In genomic region chr9:92359380-92360007, GRCh38 we compare ENCODE assay signal across 18 cellular contexts. TPM values are rescaled to one million over a fixed set of nuclear protein-coding genes. Genes with fewer than 3 reads are reported as not detected.
A peak's percentile ranks its signal among the peaks of the same experiment; 100 is the strongest.
DNase-seq lines count a peak whose midpoint lies in the region; ATAC-seq, FAIRE-seq and TF ChIP-seq lines count a peak whose summit lies in the region.
"Had no signal": no experiment of that assay in that cellular context is flagged by ENCODE, and none has a peak within 500 bp of the region (broad histone marks: within the 10 kb centered on the region; RNA-seq: fewer than 3 reads in every experiment).

No MANE protein-coding gene starts in this region.

- no peak for TF ChIP-seq EP300 in GM12878 (IDR thresholded peaks at IDR 0.05; ENCODE audit: borderline replicate concordance in 1 of 2, control insufficient read depth in 1 of 2, low read depth in 2 of 2, low read length in 2 of 2)
- TF ChIP-seq EP300 in tibial nerve (IDR thresholded peaks at IDR 0.05): no peak

- no peak overlapping the region for H3K9ac ChIP-seq in GM12878 (ENCODE audit: control insufficient read depth, insufficient read depth, low read length)
- no peak overlapping the region for H3K9ac ChIP-seq in neural progenitor cell

- no peak for TF ChIP-seq POLR2A in NB4 (IDR thresholded peaks at IDR 0.05; ENCODE audit: extremely low read depth, insufficient read length)
- TF ChIP-seq POLR2A in GM12878 (IDR thresholded peaks at IDR 0.05; ENCODE audit: low read depth, low read length): no peak
- no peak for TF ChIP-seq POLR2A in GM18505 (IDR thresholded peaks at IDR 0.05; ENCODE audit: borderline replicate concordance, extremely low read depth, insufficient read depth, insufficient read length)
- no peak for TF ChIP-seq POLR2A in tibial nerve (IDR thresholded peaks at IDR 0.05)

- H3K27ac Mint-ChIP-seq in CD14-positive monocyte (peak overlapping the region in 4 of 7 donors; percentile 10 to 64 (median 40)), neural progenitor cell (no peak overlapping the region)

- H4K20me1 ChIP-seq in GM12878 (ENCODE audit: control insufficient read depth, insufficient read depth) (no peaks in the 10 kb centered on the region), neural progenitor cell (ENCODE audit: low read depth) (no peaks in the 10 kb centered on the region)

- H3K36me3 ChIP-seq in GM12878 (ENCODE audit: control insufficient read depth in 2 of 2, insufficient read depth in 2 of 2, low read length in 1 of 2): no peaks in the 10 kb centered on the region
- no peaks in the 10 kb centered on the region for H3K36me3 ChIP-seq in neural progenitor cell
- peaks cover 0 to 19% (median 0%) of the 10 kb centered on the region in 3 donors for H3K36me3 ChIP-seq in tibial nerve
- H3K36me3 ChIP-seq: ovary had no signal

- H3K4me3 Mint-ChIP-seq in CD14-positive monocyte: no peak overlapping the region
- no peak overlapping the region for H3K4me3 Mint-ChIP-seq in neural progenitor cell

- intact Hi-C loops in CD14-positive monocyte (cut with micrococcal nuclease): no loop called here
- intact Hi-C loops in GM12878 (cut with micrococcal nuclease; ENCODE audit: unreplicated experiment): no loop called here

- FAIRE-seq in GM12878 (lab: Jason Lieb, UNC): no peak
- FAIRE-seq: bronchial epithelial cell had no signal

- H3K79me2 ChIP-seq in GM12878 (ENCODE audit: control insufficient read depth, insufficient read depth, low read length) (no peaks in the 10 kb centered on the region), neural progenitor cell (ENCODE audit: low read depth) (no peaks in the 10 kb centered on the region)

- SMC1A ChIA-PET in GM12878 (lab: Charles Lee; ENCODE audit: uncharacterized antibody, unreplicated experiment): interaction anchor here (0.6 to 1.4 kb wide), 2 partner anchors 31 to 1100 kb away, joined by 3 to 7 read pairs; no protein-coding TSS in a partner anchor

- H3K9me3 Mint-ChIP-seq in CD14-positive monocyte (peaks cover 9 to 28% (median 23%) of the 10 kb centered on the region in 7 donors), neural progenitor cell (peaks cover 13% of the 10 kb centered on the region)

- H3K4me1 ChIP-seq in GM12878 (ENCODE audit: control insufficient read depth, insufficient read depth, low read length): no peaks in the 10 kb centered on the region
- peaks cover 5% of the 10 kb centered on the region for H3K4me1 ChIP-seq in neural progenitor cell
- H3K4me1 ChIP-seq in tibial nerve: no peaks in the 10 kb centered on the region

- H3K27me3 Mint-ChIP-seq in CD14-positive monocyte (ENCODE audit: low read depth in 3 of 3): no peaks in the 10 kb centered on the region
- H3K27me3 Mint-ChIP-seq in neural progenitor cell (ENCODE audit: insufficient read depth, low read depth): peaks cover 2% of the 10 kb centered on the region

- H3K27ac ChIP-seq in GM12878 (ENCODE audit: control insufficient read depth, insufficient read depth) (no peak overlapping the region), neural progenitor cell (peak overlapping the region; percentile 86), tibial nerve (no peak overlapping the region)
- H3K27ac ChIP-seq: ovary had no signal

- H3K4me3 ChIP-seq in NB4 (ENCODE audit: low read depth, low read length) (no peak overlapping the region), GM12878 (no peak overlapping the region), neural progenitor cell (no peak overlapping the region), tibial nerve (no peak overlapping the region)
- H3K4me3 ChIP-seq: ovary, skin epidermis had no signal

- H3K4me2 ChIP-seq in GM12878 (ENCODE audit: control insufficient read depth, insufficient read depth) (no peak overlapping the region), neural progenitor cell (peak overlapping the region; percentile 31)

- peaks cover 6% of the 10 kb centered on the region for H3F3A ChIP-seq in neural progenitor cell (ENCODE audit: low read depth)

- BruUV-seq in GM12878 (replicated peaks; lab: Mats Ljungman, UMichigan): no TSS peak

- H3K36me3 Mint-ChIP-seq in CD14-positive monocyte (peaks cover 13 to 29% of the 10 kb centered on the region in 2 donors), neural progenitor cell (peaks cover 15% of the 10 kb centered on the region)

- RAD21 ChIA-PET in GM12878 (lab: Charles Lee; ENCODE audit: unreplicated experiment): no interaction called here

- H3K27me3 ChIP-seq in GM12878 (replicated peaks in 1 of 2; ENCODE audit: control insufficient read depth in 2 of 2, insufficient read depth in 2 of 2, low read length in 1 of 2) (no peaks in the 10 kb centered on the region), neural progenitor cell (no peaks in the 10 kb centered on the region), tibial nerve (no peaks in the 10 kb centered on the region)
- H3K27me3 ChIP-seq: ovary had no signal

- CTCF ChIA-PET in GM12878 (lab: Yijun Ruan, JAX): interaction anchor here (1.1 to 1.9 kb wide), 2 partner anchors 31 to 219 kb away, joined by 3 to 4 read pairs; no protein-coding TSS in a partner anchor

- TF ChIP-seq RAD21 in GM12878 (IDR thresholded peaks at IDR 0.05; ENCODE audit: insufficient read depth, low read depth, low read length): no peak

- DNase-seq in CD14-positive monocyte (ENCODE audit: low spot score) (no peak), NB4 (ENCODE audit: low read depth) (peak; percentile 7), GM12878 (ENCODE audit: low read depth, low spot score) (no peak), neural progenitor cell (ENCODE audit: low spot score) (peak; percentile 40), SHP77 (lab: John Stamatoyannopoulos, UW) (no peak), tibial nerve (ENCODE audit: low spot score in 2 of 2) (no peak)
- DNase-seq in activated T-cell treated with anti-CD3 and anti-CD28 coated beads, Interleukin-2, amount 50 U/mL, for 48 hours: no peak
- DNase-seq: GOT3; KG1; NCI-H1436; ovary; Right ventricle myocardium superior; stimulated activated naive CD4-positive, alpha-beta T cell; T-helper 9 cell had no signal

- TF ChIP-seq CTCF in CD14-positive monocyte (IDR thresholded peaks at IDR 0.05) (no peak), NB4 (IDR thresholded peaks at IDR 0.05; ENCODE audit: low read depth, low read length) (no peak), GM12878 (IDR thresholded peaks at IDR 0.05 in 2 of 3, conservative IDR thresholded peaks at IDR 0.05 in 1 of 3; ENCODE audit: control insufficient read depth in 2 of 3, extremely low read depth in 1 of 3, insufficient read depth in 1 of 3, low read depth in 3 of 3, low read length in 3 of 3) (no peak), neural progenitor cell (IDR thresholded peaks at IDR 0.05) (no peak), tibial nerve (IDR thresholded peaks at IDR 0.05) (no peak)

- 67% methylated on average over 2 of the region's 2 CpGs for WGBS in GM12878 (ENCODE audit: insufficient coverage, insufficient replicate concordance, low lambda C conversion rate, missing lambda C conversion rate)
- 47 to 66% methylated on average over 2 of the region's 2 CpGs for WGBS in tibial nerve, 2 donors

- H2AFZ ChIP-seq in GM12878 (ENCODE audit: control insufficient read depth, low read depth, low read length) (peak overlapping the region; percentile 43), neural progenitor cell (replicated peaks) (peak overlapping the region; percentile 79)

- POLR2A ChIA-PET in GM12878 (lab: Charles Lee): no interaction called here

- H3K4me1 Mint-ChIP-seq in CD14-positive monocyte (peaks cover 9% of the 10 kb centered on the region), neural progenitor cell (no peaks in the 10 kb centered on the region)

- no peak for ATAC-seq in GM12878
- no peak for ATAC-seq in GM18505 (IDR thresholded peaks at IDR 0.05; ENCODE audit: unreplicated experiment)
- ATAC-seq: activated naive CD4-positive, alpha-beta T cell treated with anti-CD3 and anti-CD28 coated beads, Interleukin-2, amount 50 U/mL, for 72 hours had no signal

- in situ Hi-C loops in GM12878 (cut with MboI): no loop called here

- no peaks in the 10 kb centered on the region; the same call in 1 of the 3 replicates for H3K9me3 ChIP-seq in GM12878 (replicated peaks; ENCODE audit: control insufficient read depth, insufficient read depth, low read length)
- peaks cover 5% of the 10 kb centered on the region for H3K9me3 ChIP-seq in neural progenitor cell (ENCODE audit: low read depth)
- H3K9me3 ChIP-seq in tibial nerve: peaks cover 0 to 44% (median 8%) of the 10 kb centered on the region in 4 donors
- H3K9me3 ChIP-seq: ovary had no signal

RNA-seq across cellular contexts. Expression of gene CENPP, which starts 33.7 kb away (rescaled TPM):
- polyA plus RNA-seq in CD14-positive monocyte (1 to 10 TPM in 1 of 2 donors, under 1 TPM in 1; 0.50 to 1.1 TPM), GM12878 (2011; rRNA removed) (13.2 and 21.0 TPM in 2 replicates), GM12878 (2014; fragmentation: Illumina TruSeq; extraction: Trizol) (26.9 and 28.1 TPM in 2 replicates), GM12878 (2014; fragmentation: Nextera tagmentation; extraction: Ambion mirVana) (10 to 100 TPM in 1 of 2 experiments, 1 to 10 TPM in 1; 9.4 to 11.7 TPM), GM12878 (2014; rRNA removed) (14.9 and 15.2 TPM in 2 replicates), GM12878 (2016; fragmentation: Nextera tagmentation; extraction: Ambion mirVana) (10 to 100 TPM; 30.2 to 31.4 TPM)
- total RNA-seq in GM12878 (2013; cell fraction: nucleolus; rRNA removed): 38.2 and 39.9 TPM in 2 replicates
- total RNA-seq in GM12878 (2014; rRNA removed) (20.3 and 24.2 TPM in 2 replicates), GM12878 (2014; rRNA removed; fragmentation: Illumina TruSeq; extraction: Trizol) (22.1 and 24.5 TPM in 2 replicates), GM12878 (2021) (17.5 and 19.3 TPM in 2 replicates), neural progenitor cell (ENCODE audit: low replicate concordance) (5.5 and 10.7 TPM in 2 replicates), tibial nerve (10 to 100 TPM in 1 of 4 donors, 1 to 10 TPM in 3; 5.0 to 17.1 (median 6.9) TPM)
- 5.2 TPM for polyA plus RNA-seq in GM12878 (2011; ENCODE audit: low read depth)
- polyA plus RNA-seq in GM12878 (2011; cell fraction: cytosol; rRNA removed): 3.8 and 5.9 TPM in 2 replicates
- polyA plus RNA-seq in GM12878 (2011; cell fraction: nucleus; rRNA removed): 6.4 and 9.9 TPM in 2 replicates
- 7.6 and 10.6 TPM in 2 replicates for polyA plus RNA-seq in GM12878 (2012)
- polyA minus RNA-seq in GM12878 (2011; rRNA and poly(A)+ RNA removed): 6.6 and 8.0 TPM in 2 replicates
- polyA minus RNA-seq in GM12878 (2011; cell fraction: cytosol; rRNA and poly(A)+ RNA removed): 1.6 and 1.9 TPM in 2 replicates
- polyA minus RNA-seq in GM12878 (2011; cell fraction: nucleus; rRNA and poly(A)+ RNA removed): 13.9 and 29.1 TPM in 2 replicates

RNA-seq across cellular contexts. Expression of gene NOL8, which starts 34.3 kb away (rescaled TPM):
- polyA plus RNA-seq in CD14-positive monocyte (1 to 10 TPM; 2.9 to 8.8 TPM), GM12878 (2011; rRNA removed) (34.9 and 55.5 TPM in 2 replicates), GM12878 (2014; fragmentation: Illumina TruSeq; extraction: Trizol) (55.5 and 62.8 TPM in 2 replicates), GM12878 (2014; fragmentation: Nextera tagmentation; extraction: Ambion mirVana) (10 to 100 TPM; 55.9 to 58.6 TPM), GM12878 (2014; rRNA removed) (23.3 and 33.6 TPM in 2 replicates), GM12878 (2016; fragmentation: Nextera tagmentation; extraction: Ambion mirVana) (10 to 100 TPM; 52.3 to 54.4 TPM)
- 163 and 178 TPM in 2 replicates for total RNA-seq in GM12878 (2013; cell fraction: nucleolus; rRNA removed)
- total RNA-seq in GM12878 (2014; rRNA removed) (35.4 and 37.4 TPM in 2 replicates), GM12878 (2014; rRNA removed; fragmentation: Illumina TruSeq; extraction: Trizol) (41.6 and 46.1 TPM in 2 replicates), GM12878 (2021) (34.4 and 35.3 TPM in 2 replicates), neural progenitor cell (ENCODE audit: low replicate concordance) (15.2 and 21.0 TPM in 2 replicates), tibial nerve (10 to 100 TPM; 25.1 to 45.6 (median 31.4) TPM)
- 16.3 TPM for polyA plus RNA-seq in GM12878 (2011; ENCODE audit: low read depth)
- polyA plus RNA-seq in GM12878 (2011; cell fraction: cytosol; rRNA removed): 9.4 and 11.9 TPM in 2 replicates
- 51.7 and 67.1 TPM in 2 replicates for polyA plus RNA-seq in GM12878 (2011; cell fraction: nucleus; rRNA removed)
- polyA plus RNA-seq in GM12878 (2012): 25.5 and 27.8 TPM in 2 replicates
- 40.5 and 64.7 TPM in 2 replicates for polyA minus RNA-seq in GM12878 (2011; rRNA and poly(A)+ RNA removed)
- polyA minus RNA-seq in GM12878 (2011; cell fraction: cytosol; rRNA and poly(A)+ RNA removed): 11.9 and 16.8 TPM in 2 replicates
- polyA minus RNA-seq in GM12878 (2011; cell fraction: nucleus; rRNA and poly(A)+ RNA removed): 42.4 and 61.9 TPM in 2 replicates

RNA-seq across cellular contexts. Expression of gene OGN, which starts 44.9 kb away (rescaled TPM):
- not detected for polyA plus RNA-seq in CD14-positive monocyte
- total RNA-seq in GM12878 (2013; cell fraction: nucleolus; rRNA removed): not detected in 2 replicates
- 0.05 and 0.11 TPM in 2 replicates for total RNA-seq in GM12878 (2014; rRNA removed)
- total RNA-seq in GM12878 (2014; rRNA removed; fragmentation: Illumina TruSeq; extraction: Trizol): not detected in 2 replicates
- total RNA-seq in GM12878 (2021): 0.11 TPM in 1 of 2 replicates, not detected in the other
- not detected for polyA plus RNA-seq in GM12878 (2011; ENCODE audit: low read depth)
- polyA plus RNA-seq in GM12878 (2011; rRNA removed): not detected in 2 replicates
- polyA plus RNA-seq in GM12878 (2011; cell fraction: cytosol; rRNA removed): not detected in 2 replicates
- polyA plus RNA-seq in GM12878 (2011; cell fraction: nucleus; rRNA removed): not detected in 2 replicates
- 0.07 and 0.42 TPM in 2 replicates for polyA plus RNA-seq in GM12878 (2012)
- polyA plus RNA-seq in GM12878 (2014; fragmentation: Illumina TruSeq; extraction: Trizol): 0.04 TPM in 1 of 2 replicates, not detected in the other
- polyA plus RNA-seq in GM12878 (2014; fragmentation: Nextera tagmentation; extraction: Ambion mirVana): under 1 TPM in 1 of 2 experiments, not detected in 1; 0.19 TPM
- polyA plus RNA-seq in GM12878 (2014; rRNA removed): 0.05 TPM in 1 of 2 replicates, not detected in the other
- polyA plus RNA-seq in GM12878 (2016; fragmentation: Nextera tagmentation; extraction: Ambion mirVana): 1 to 10 TPM; 2.1 to 2.5 TPM
- not detected in 2 replicates for polyA minus RNA-seq in GM12878 (2011; rRNA and poly(A)+ RNA removed)
- polyA minus RNA-seq in GM12878 (2011; cell fraction: cytosol; rRNA and poly(A)+ RNA removed): not detected in 2 replicates
- polyA minus RNA-seq in GM12878 (2011; cell fraction: nucleus; rRNA and poly(A)+ RNA removed): not detected in 2 replicates
- total RNA-seq in neural progenitor cell (ENCODE audit: low replicate concordance): not detected in 2 replicates
- 10 to 100 TPM in 3 of 4 donors, 1 to 10 TPM in 1; 4.2 to 33.9 (median 18.4) TPM for total RNA-seq in tibial nerve
- total RNA-seq: activated naive CD4-positive, alpha-beta T cell treated with anti-CD3 and anti-CD28 coated beads, Interleukin-2, amount 50 U/mL, for 72 hours; bronchial epithelial cell had no signal

Comparison
In these comparisons a context has a peak if more than half of its experiments do, and no peak if none do; other contexts are left out.
1. DNase-seq: peak in NB4 (single experiment) and neural progenitor cell (single experiment); none in CD14-positive monocyte (single experiment), GM12878 (single experiment), SHP77 (0 of 2), activated T-cell treated with anti-CD3 and anti-CD28 coated beads, Interleukin-2, amount 50 U/mL, for 48 hours (0 of 2) and tibial nerve (0 of 2).